10 cellular contexts compared by ENCODE assay signal in genomic region chr2:216636570-216637450, GRCh38. TPM values are rescaled to one million over a fixed set of nuclear protein-coding genes. Genes with fewer than 3 reads are reported as not detected.
DNase-seq lines count a peak whose midpoint lies in the region; ATAC-seq and TF ChIP-seq lines count a peak whose summit lies in the region.
"Had no signal": no experiment of that assay in that cellular context is flagged by ENCODE, and none has a peak within 500 bp of the region (broad histone marks: within the 10 kb centered on the region; RNA-seq: fewer than 3 reads in every experiment).

No MANE protein-coding gene starts in this region.

- H3K27ac Mint-ChIP-seq in endodermal cell (peak overlapping the region; percentile 71), neural progenitor cell (peak overlapping the region; percentile 100)
- no peak overlapping the region for H3K27ac Mint-ChIP-seq in natural killer cell treated with Interleukin-12 subunit alpha and Interleukin-12 subunit beta and Interleukin-15 and Interleukin-18, amount 100 ng/mL, for 72 hours
- H3K27ac Mint-ChIP-seq: dendritic cell treated with granulocyte-macrophage colony-stimulating factor and Interleukin-4, amounts not matched to agents 40 ng/mL and 50 ng/mL, for 4 days had no signal

- DNase-seq in EL = peak; percentile 68
- DNase-seq in NCI-H526 (lab: John Stamatoyannopoulos, UW) = peak; percentile 98
- DNase-seq in endodermal cell = peak; percentile 84
- peak; percentile 91 for DNase-seq in neural progenitor cell (ENCODE audit: low spot score)
- no peak for DNase-seq in natural killer cell treated with Interleukin-12 subunit alpha and Interleukin-12 subunit beta and Interleukin-15 and Interleukin-18, amount 100 ng/mL, for 72 hours (ENCODE audit: low spot score)
- DNase-seq in GDM1 (lab: John Stamatoyannopoulos, UW) = no peak
- DNase-seq in 8988T = no peak
- DNase-seq in NCI-H1105 treated with DMSO at 0.1 percent for 48 hours (lab: John Stamatoyannopoulos, UW) = no peak
- DNase-seq: GM23248 had no signal

- peaks cover 78% of the 10 kb centered on the region for H4K20me1 ChIP-seq in neural progenitor cell (ENCODE audit: low read depth)

- H2AFZ ChIP-seq in neural progenitor cell (replicated peaks) = no peak overlapping the region
- H2AFZ ChIP-seq: GM23248 had no signal

- peak overlapping the region; percentile 95 for H3K4me2 ChIP-seq in neural progenitor cell

- H3K27me3 Mint-ChIP-seq in endodermal cell (ENCODE audit: insufficient read depth) (peaks cover 43% of the 10 kb centered on the region), neural progenitor cell (ENCODE audit: insufficient read depth, low read depth) (peaks cover 10% of the 10 kb centered on the region)
- peaks cover 46 to 52% of the 10 kb centered on the region in 2 donors for H3K27me3 Mint-ChIP-seq in natural killer cell treated with Interleukin-12 subunit alpha and Interleukin-12 subunit beta and Interleukin-15 and Interleukin-18, amount 100 ng/mL, for 72 hours

- no peak for ATAC-seq in natural killer cell treated with Interleukin-12 subunit alpha and Interleukin-12 subunit beta and Interleukin-15 and Interleukin-18, amount 100 ng/mL, for 72 hours

- H3K36me3 ChIP-seq in endodermal cell (ENCODE audit: control insufficient read depth, insufficient read depth, low read length) (peaks cover 13% of the 10 kb centered on the region), neural progenitor cell (no peaks in the 10 kb centered on the region)

- H3K4me3 Mint-ChIP-seq in endodermal cell (peak overlapping the region; percentile 89), neural progenitor cell (peak overlapping the region; percentile 100)
- no peak overlapping the region for H3K4me3 Mint-ChIP-seq in natural killer cell treated with Interleukin-12 subunit alpha and Interleukin-12 subunit beta and Interleukin-15 and Interleukin-18, amount 100 ng/mL, for 72 hours
- H3K4me3 Mint-ChIP-seq: dendritic cell treated with granulocyte-macrophage colony-stimulating factor and Interleukin-4, amounts not matched to agents 40 ng/mL and 50 ng/mL, for 4 days had no signal

- H3K4me1 Mint-ChIP-seq in endodermal cell = peaks cover 46% of the 10 kb centered on the region
- peaks cover 35% of the 10 kb centered on the region for H3K4me1 Mint-ChIP-seq in neural progenitor cell
- peaks cover 20 to 24% of the 10 kb centered on the region in 2 donors for H3K4me1 Mint-ChIP-seq in natural killer cell treated with Interleukin-12 subunit alpha and Interleukin-12 subunit beta and Interleukin-15 and Interleukin-18, amount 100 ng/mL, for 72 hours (ENCODE audit: low read depth in 2 of 2)

- H3K27me3 ChIP-seq in endodermal cell (ENCODE audit: control insufficient read depth, insufficient read depth, low read length, poor library complexity, severe bottlenecking) (peaks cover 7% of the 10 kb centered on the region), neural progenitor cell (peaks cover 10% of the 10 kb centered on the region)

- H3K36me3 Mint-ChIP-seq in endodermal cell (ENCODE audit: low read depth) (no peaks in the 10 kb centered on the region), neural progenitor cell (peaks cover 35% of the 10 kb centered on the region)
- no peaks in the 10 kb centered on the region for H3K36me3 Mint-ChIP-seq in natural killer cell treated with Interleukin-12 subunit alpha and Interleukin-12 subunit beta and Interleukin-15 and Interleukin-18, amount 100 ng/mL, for 72 hours

- H3K27ac ChIP-seq in endodermal cell (ENCODE audit: low read depth, low read length) = peak overlapping the region; percentile 91
- peak overlapping the region; percentile 92 for H3K27ac ChIP-seq in neural progenitor cell
- H3K27ac ChIP-seq: GM23248 had no signal

- H3K4me1 ChIP-seq in endodermal cell (ENCODE audit: control insufficient read depth, insufficient read depth, low read length) (peaks cover 12% of the 10 kb centered on the region), neural progenitor cell (peaks cover 14% of the 10 kb centered on the region)

- H3K4me3 ChIP-seq in endodermal cell (ENCODE audit: low read length) (peak overlapping the region; percentile 91), neural progenitor cell (peak overlapping the region; percentile 100)
- H3K4me3 ChIP-seq: GM23248 had no signal

- 26 to 43% methylated on average over 4 to 29 of the region's 29 CpGs for WGBS in endodermal cell (ENCODE audit: insufficient coverage in 1 of 2, insufficient read length in 1 of 2), 2 experiments

- no peaks in the 10 kb centered on the region for H3K9me3 Mint-ChIP-seq in endodermal cell
- H3K9me3 Mint-ChIP-seq in neural progenitor cell = no peaks in the 10 kb centered on the region
- H3K9me3 Mint-ChIP-seq in natural killer cell treated with Interleukin-12 subunit alpha and Interleukin-12 subunit beta and Interleukin-15 and Interleukin-18, amount 100 ng/mL, for 72 hours = no peaks in the 10 kb centered on the region
- H3K9me3 Mint-ChIP-seq: dendritic cell treated with granulocyte-macrophage colony-stimulating factor and Interleukin-4, amounts not matched to agents 40 ng/mL and 50 ng/mL, for 4 days had no signal

- H3K79me2 ChIP-seq in neural progenitor cell (ENCODE audit: low read depth) = peaks cover 82% of the 10 kb centered on the region

- no peaks in the 10 kb centered on the region for H3K9me3 ChIP-seq in endodermal cell (ENCODE audit: control insufficient read depth, low read length)
- H3K9me3 ChIP-seq in neural progenitor cell (ENCODE audit: low read depth) = no peaks in the 10 kb centered on the region

- no peak for TF ChIP-seq CTCF in endodermal cell (conservative IDR thresholded peaks at IDR 0.05)
- no peak for TF ChIP-seq CTCF in neural progenitor cell (IDR thresholded peaks at IDR 0.05)

- H3F3A ChIP-seq in neural progenitor cell (ENCODE audit: low read depth) = peaks cover 27% of the 10 kb centered on the region

- H3K9ac ChIP-seq in endodermal cell (ENCODE audit: extremely low read depth, low read length, poor library complexity, severe bottlenecking) (peak overlapping the region; percentile 57), neural progenitor cell (peak overlapping the region; percentile 44)
- H3K9ac ChIP-seq: GM23248 had no signal

RNA-seq across cellular contexts. Expression of gene IGFBP2, which starts 3.6 kb away (rescaled TPM):
- total RNA-seq in endodermal cell (100 to 1,000 TPM in 1 of 2 donors, 10 to 100 TPM in 1; 80.8 to 313 TPM), neural progenitor cell (ENCODE audit: low replicate concordance) (371 and 935 TPM in 2 replicates)
- polyA plus RNA-seq in endodermal cell (2013, experiment 1 of 2) = 698 TPM
- 702 TPM for polyA plus RNA-seq in endodermal cell (2013, experiment 2 of 2)
- under 1 TPM in 1 of 2 donors, not detected in 1; 0.81 TPM for total RNA-seq in natural killer cell treated with Interleukin-12 subunit alpha and Interleukin-12 subunit beta and Interleukin-15 and Interleukin-18, amount 100 ng/mL, for 72 hours

RNA-seq across cellular contexts. Expression of gene IGFBP5, which starts 58.5 kb away (rescaled TPM):
- total RNA-seq in endodermal cell = 1 to 10 TPM; 3.6 to 8.9 TPM
- 215 TPM for polyA plus RNA-seq in endodermal cell (2013, experiment 1 of 2)
- polyA plus RNA-seq in endodermal cell (2013, experiment 2 of 2) = 246 TPM
- total RNA-seq in neural progenitor cell (ENCODE audit: low replicate concordance) = 150 and 249 TPM in 2 replicates
- total RNA-seq in natural killer cell treated with Interleukin-12 subunit alpha and Interleukin-12 subunit beta and Interleukin-15 and Interleukin-18, amount 100 ng/mL, for 72 hours = under 1 TPM in 1 of 2 donors, not detected in 1; 0.08 TPM

Comparison
In these comparisons a context has a peak if more than half of its experiments do, and no peak if none do; other contexts are left out.
1. DNase-seq: peak in EL (single experiment), NCI-H526 (2 of 2), endodermal cell (single experiment) and neural progenitor cell (single experiment); none in natural killer cell treated with Interleukin-12 subunit alpha and Interleukin-12 subunit beta and Interleukin-15 and Interleukin-18, amount 100 ng/mL, for 72 hours (single experiment), GDM1 (single experiment), 8988T (single experiment) and NCI-H1105 treated with DMSO at 0.1 percent for 48 hours (single experiment).
2. H3K27ac Mint-ChIP-seq: peak in endodermal cell (single experiment) and neural progenitor cell (single experiment); none in natural killer cell treated with Interleukin-12 subunit alpha and Interleukin-12 subunit beta and Interleukin-15 and Interleukin-18, amount 100 ng/mL, for 72 hours (0 of 2).
3. RNA of gene IGFBP2, which starts 3.6 kb away (total RNA-seq): 371 to 935 TPM in neural progenitor cell and 80.8 to 313 TPM in endodermal cell; 0.81 TPM in natural killer cell treated with Interleukin-12 subunit alpha and Interleukin-12 subunit beta and Interleukin-15 and Interleukin-18, amount 100 ng/mL, for 72 hours; every median in the first group is over 10 times any median in the second.
4. RNA of gene IGFBP5, which starts 58.5 kb away (total RNA-seq): 150 to 249 TPM in neural progenitor cell; 3.6 to 8.9 TPM in endodermal cell and 0.08 TPM in natural killer cell treated with Interleukin-12 subunit alpha and Interleukin-12 subunit beta and Interleukin-15 and Interleukin-18, amount 100 ng/mL, for 72 hours; every median in the first group is over 10 times any median in the second.